8 cellular contexts compared by ENCODE assay signal in the genomic region with DNA sequence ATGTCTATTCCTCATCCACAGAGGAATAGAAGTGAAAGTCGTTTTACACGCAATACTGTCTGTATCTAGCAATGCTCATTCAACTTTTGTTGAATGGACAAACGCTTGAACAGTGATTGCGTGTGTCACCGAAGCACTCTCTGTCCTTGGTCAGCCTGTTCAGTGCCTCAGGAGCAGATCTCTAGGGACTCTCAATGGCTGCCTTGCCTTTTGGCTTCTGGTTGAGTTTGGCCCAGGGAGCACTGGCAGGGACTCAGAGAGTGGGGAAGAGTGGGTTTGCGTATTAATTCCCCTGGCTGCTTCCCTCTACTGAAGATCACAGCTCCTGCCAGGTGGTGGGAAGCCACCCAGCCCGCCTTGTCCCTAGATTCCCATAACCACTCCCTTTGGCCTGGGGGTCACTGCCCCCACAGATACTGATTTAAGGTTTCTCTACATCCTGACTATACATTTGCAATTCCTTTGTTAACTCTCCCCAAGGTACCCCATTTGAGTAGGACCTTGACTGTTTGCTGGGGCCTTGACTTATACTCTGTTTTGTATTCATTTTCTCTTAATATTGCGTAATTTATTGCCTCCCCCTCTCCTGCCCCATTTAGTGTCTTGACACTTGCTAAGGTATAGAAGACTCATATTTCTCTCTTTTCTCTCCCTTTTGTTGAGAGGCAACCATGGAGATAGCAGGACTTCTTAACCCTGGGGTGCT.
DNase-seq lines count a peak whose midpoint lies in the region; ATAC-seq and TF ChIP-seq lines count a peak whose summit lies in the region.

No MANE protein-coding gene starts in this region.

- H3K4me3 ChIP-seq in OCI-LY7 (ENCODE audit: low read depth, low read length, poor library complexity, severe bottlenecking) (peak overlapping the region; percentile 11), gastroesophageal sphincter (no peak overlapping the region)

- no peaks in the 10 kb centered on the region for H3K36me3 ChIP-seq in OCI-LY7 (ENCODE audit: insufficient read depth, low read length)
- no peaks in the 10 kb centered on the region for H3K36me3 ChIP-seq in gastroesophageal sphincter

- WGBS in gastroesophageal sphincter (ENCODE audit: low coverage in 1 of 2), 2 donors = 69 to 76% methylated on average over 4 to 8 of the region's 8 CpGs

- no peaks in the 10 kb centered on the region for H3K27me3 ChIP-seq in gastroesophageal sphincter

- H3K79me2 ChIP-seq in OCI-LY7 (ENCODE audit: insufficient read depth, low read depth, low read length) = no peaks in the 10 kb centered on the region

- DNase-seq in G401 (ENCODE audit: low spot score) (peak; percentile 53), OCI-LY7 (ENCODE audit: low spot score) (no peak), putamen (ENCODE audit: low spot score) (peak; percentile 26), NCI-H2196 (lab: John Stamatoyannopoulos, UW; ENCODE audit: unreplicated experiment) (no peak), germinal center (ENCODE audit: low spot score) (no peak), posterior vena cava (ENCODE audit: low spot score) (no peak), GM03348 (ENCODE audit: low spot score) (no peak)

- BruUV-seq in OCI-LY7 (replicated peaks; lab: Mats Ljungman, UMichigan) = no TSS peak

- intact Hi-C loops in OCI-LY7 (cut with micrococcal nuclease; ENCODE audit: unreplicated experiment) (loop anchor here (1.0 to 2.0 kb wide), 3 partner anchors 64 to 206 kb away; no protein-coding TSS in a partner anchor), posterior vena cava (cut with DNase I) (loop anchor here (5.0 to 10.0 kb wide), 3 partner anchors 62 to 465 kb away; partner anchors contain the start of gene USP24 (in 1 of the 2))

- H3K9me2 ChIP-seq in OCI-LY7 (ENCODE audit: insufficient read depth, low read length) = no peaks in the 10 kb centered on the region

- H4K20me1 ChIP-seq in OCI-LY7 (ENCODE audit: insufficient read depth, low read length) = no peaks in the 10 kb centered on the region

- ATAC-seq in gastroesophageal sphincter = peak; percentile 25

- no peak for TF ChIP-seq EP300 in gastroesophageal sphincter (IDR thresholded peaks at IDR 0.05)

- H3K27ac ChIP-seq in OCI-LY7 (ENCODE audit: low read depth, low read length, poor library complexity, severe bottlenecking) (no peak overlapping the region), gastroesophageal sphincter (peak overlapping the region in 2 of 4 donors; percentile 38 to 55)

- TF ChIP-seq CTCF in OCI-LY7 (conservative IDR thresholded peaks at IDR 0.05; ENCODE audit: low read length) (no peak), gastroesophageal sphincter (IDR thresholded peaks at IDR 0.05) (no peak)

- in situ Hi-C loops in G401 (cut with HindIII; ENCODE audit: low sequenced_read_pairs) = no loop called here

- H3K9me3 ChIP-seq in OCI-LY7 (ENCODE audit: low read length) (no peaks in the 10 kb centered on the region), gastroesophageal sphincter (no peaks in the 10 kb centered on the region)

- H3K4me1 ChIP-seq in OCI-LY7 (ENCODE audit: insufficient read depth, low read length, poor library complexity, severe bottlenecking) (peaks cover 16% of the 10 kb centered on the region), gastroesophageal sphincter (peaks cover 0 to 27% (median 6%) of the 10 kb centered on the region in 3 donors)

- TF ChIP-seq POLR2A in gastroesophageal sphincter (IDR thresholded peaks at IDR 0.05) = no peak

- peak overlapping the region; percentile 64 for H3K4me2 ChIP-seq in OCI-LY7 (ENCODE audit: low read length)

- POLR2A ChIA-PET in OCI-LY7 (lab: Charles Lee) = no interaction called here

- CTCF ChIA-PET in OCI-LY7 (lab: Charles Lee; ENCODE audit: unreplicated experiment) = interaction anchor here (0.6 to 1.0 kb wide), 2 partner anchors 68 to 133 kb away, joined by 3 read pairs; no protein-coding TSS in a partner anchor

- H2AFZ ChIP-seq in OCI-LY7 (ENCODE audit: low read length) = peak overlapping the region; percentile 80; the same call in 1 of the 2 replicates

Comparison
In these comparisons a context has a peak if more than half of its experiments do, and no peak if none do; other contexts are left out.
1. DNase-seq: peak in G401 (single experiment) and putamen (single experiment); none in OCI-LY7 (single experiment), NCI-H2196 (single experiment), germinal center (single experiment), posterior vena cava (single experiment) and GM03348 (single experiment).